Comparison of ENCODE assay signal across 20 cellular contexts in genomic region chr4:17667253-17667652, GRCh38. TPM values are rescaled to one million over a fixed set of nuclear protein-coding genes. Genes with fewer than 3 reads are reported as not detected.
DNase-seq lines count a peak whose midpoint lies in the region; FAIRE-seq and TF ChIP-seq lines count a peak whose summit lies in the region.
"Had no signal": no experiment of that assay in that cellular context is flagged by ENCODE, and none has a peak within 500 bp of the region (broad histone marks: within the 10 kb centered on the region; RNA-seq: fewer than 3 reads in every experiment).

No MANE protein-coding gene starts in this region.

- no TSS peak for BruUV-seq in Caco-2 (replicated peaks; lab: Mats Ljungman, UMichigan)

- POLR2A ChIA-PET in Caco-2 (lab: Charles Lee) = no interaction called here

- no peaks in the 10 kb centered on the region for H3K79me2 ChIP-seq in DOHH2 (ENCODE audit: control insufficient read depth, low read length)
- H3K79me2 ChIP-seq in OCI-LY3 (ENCODE audit: low read length) = no peaks in the 10 kb centered on the region

- H3K27ac ChIP-seq in BLaER1 treated with 17β-estradiol and CSF1 and Interleukin-3, amounts not matched to agents 10 nM and 100 nM = peak overlapping the region in 2 of 11 experiments; percentile 1 to 7; a peak in 3 of 22 replicates
- H3K27ac ChIP-seq in DOHH2 (ENCODE audit: low read depth, low read length) = no peak overlapping the region
- peak overlapping the region; percentile 55 for H3K27ac ChIP-seq in OCI-LY3 (ENCODE audit: low read length)
- H3K27ac ChIP-seq: GM23248, PC-9, SJCRH30 had no signal

- no peak for FAIRE-seq in frontal cortex (lab: Jason Lieb, UNC)

- intact Hi-C loops in Caco-2 (cut with micrococcal nuclease; ENCODE audit: unreplicated experiment) = no loop called here

- peaks cover 15% of the 10 kb centered on the region for H3F3A ChIP-seq in DOHH2 (ENCODE audit: control insufficient read depth, insufficient read depth)

- CTCF ChIA-PET in Caco-2 (lab: Charles Lee) = no interaction called here

- H3K9ac ChIP-seq in BLaER1 treated with 17β-estradiol and CSF1 and Interleukin-3, amounts not matched to agents 10 nM and 100 nM = no peak overlapping the region
- no peak overlapping the region for H3K9ac ChIP-seq in OCI-LY3 (ENCODE audit: low read length)
- H3K9ac ChIP-seq: GM23248 had no signal

- no peaks in the 10 kb centered on the region for H4K20me1 ChIP-seq in BLaER1 treated with 17β-estradiol and CSF1 and Interleukin-3, amounts not matched to agents 10 nM and 100 nM
- no peaks in the 10 kb centered on the region for H4K20me1 ChIP-seq in DOHH2 (ENCODE audit: control insufficient read depth, insufficient read depth, low read depth, low read length)
- no peaks in the 10 kb centered on the region for H4K20me1 ChIP-seq in OCI-LY3 (ENCODE audit: insufficient read depth, low read length)

- H3K4me1 Mint-ChIP-seq in osteocyte (ENCODE audit: unreplicated experiment) = no peaks in the 10 kb centered on the region
- no peaks in the 10 kb centered on the region for H3K4me1 Mint-ChIP-seq in Caco-2 (ENCODE audit: low read depth, unreplicated experiment)

- TF ChIP-seq CTCF in DOHH2 (IDR thresholded peaks at IDR 0.05; ENCODE audit: low read depth, low read length, poor library complexity, severe bottlenecking) (no peak), OCI-LY3 (IDR thresholded peaks at IDR 0.05; ENCODE audit: low read depth, low read length) (no peak), osteocyte (IDR thresholded peaks at IDR 0.05) (no peak), Caco-2 (IDR thresholded peaks at IDR 0.05; ENCODE audit: insufficient read depth in 1 of 2, low read depth in 1 of 2, low read length in 1 of 2, severe bottlenecking in 1 of 2, unreplicated experiment in 1 of 2) (no peak)

- peaks cover 6 to 19% (median 12%) of the 10 kb centered on the region in 11 experiments; a peak in 16 of 22 replicates for H3K9me3 ChIP-seq in BLaER1 treated with 17β-estradiol and CSF1 and Interleukin-3, amounts not matched to agents 10 nM and 100 nM (replicated peaks in 1 of 11)
- H3K9me3 ChIP-seq in DOHH2 (ENCODE audit: control insufficient read depth, insufficient read depth, low read length) (no peaks in the 10 kb centered on the region), OCI-LY3 (ENCODE audit: insufficient read depth, low read length) (no peaks in the 10 kb centered on the region; the same call in 1 of the 2 replicates), Caco-2 (no peaks in the 10 kb centered on the region)
- H3K9me3 ChIP-seq: SJCRH30 had no signal

- no peak overlapping the region for H3K4me3 ChIP-seq in BLaER1 treated with 17β-estradiol and CSF1 and Interleukin-3, amounts not matched to agents 10 nM and 100 nM
- peak overlapping the region; percentile 37 for H3K4me3 ChIP-seq in DOHH2 (ENCODE audit: low read length)
- peak overlapping the region; percentile 18; the same call in 1 of the 2 replicates for H3K4me3 ChIP-seq in OCI-LY3 (ENCODE audit: low read length)
- no peak overlapping the region for H3K4me3 ChIP-seq in Caco-2 (ENCODE audit: low read depth, low read length)
- H3K4me3 ChIP-seq: GM23248, PC-9, SJCRH30 had no signal

- H3K9me3 Mint-ChIP-seq in osteocyte (ENCODE audit: unreplicated experiment) = no peaks in the 10 kb centered on the region
- peaks cover 10% of the 10 kb centered on the region for H3K9me3 Mint-ChIP-seq in Caco-2 (ENCODE audit: unreplicated experiment)

- H3K4me1 ChIP-seq in BLaER1 treated with 17β-estradiol and CSF1 and Interleukin-3, amounts not matched to agents 10 nM and 100 nM = peaks cover 47 to 62% (median 57%) of the 10 kb centered on the region in 10 experiments
- H3K4me1 ChIP-seq in DOHH2 (ENCODE audit: control insufficient read depth, low read length) (peaks cover 38% of the 10 kb centered on the region), OCI-LY3 (ENCODE audit: low read length) (peaks cover 46% of the 10 kb centered on the region), Caco-2 (no peaks in the 10 kb centered on the region)
- H3K4me1 ChIP-seq: SJCRH30 had no signal

- H3K36me3 ChIP-seq in BLaER1 treated with 17β-estradiol and CSF1 and Interleukin-3, amounts not matched to agents 10 nM and 100 nM = no peaks in the 10 kb centered on the region
- no peaks in the 10 kb centered on the region for H3K36me3 ChIP-seq in DOHH2 (ENCODE audit: control insufficient read depth, low read length)
- peaks cover 2% of the 10 kb centered on the region for H3K36me3 ChIP-seq in OCI-LY3 (replicated peaks; ENCODE audit: low read depth, low read length)
- no peaks in the 10 kb centered on the region for H3K36me3 ChIP-seq in Caco-2 (ENCODE audit: control insufficient read depth, insufficient read depth, low read length)
- H3K36me3 ChIP-seq: SJCRH30 had no signal

- H3K27ac Mint-ChIP-seq in osteocyte (ENCODE audit: unreplicated experiment) (no peak overlapping the region), Caco-2 (ENCODE audit: unreplicated experiment) (no peak overlapping the region)
- H3K27ac Mint-ChIP-seq: CD4-positive, alpha-beta T cell; H9 had no signal

- H3K4me3 Mint-ChIP-seq in osteocyte (ENCODE audit: unreplicated experiment) (no peak overlapping the region), Caco-2 (ENCODE audit: unreplicated experiment) (no peak overlapping the region)
- H3K4me3 Mint-ChIP-seq: CD4-positive, alpha-beta T cell; H9 had no signal

- DNase-seq in osteocyte (ENCODE audit: extremely low spot score, unreplicated experiment) (peak; percentile 40), cerebellum (ENCODE audit: low spot score) (no peak), frontal cortex (ENCODE audit: low spot score in 2 of 2) (no peak), NCI-H1694 (lab: John Stamatoyannopoulos, UW) (no peak), Caco-2 (no peak)
- DNase-seq: CD4-positive, alpha-beta T cell; COR-L47; DND-41; GM23248; H9; KBM-7; NCI-H1048; NCI-H1694 treated with DMSO at 0.1 percent for 48 hours; NCI-H2171 treated with DMSO at 0.1 percent for 48 hours; NCI-H524; PC-9; SJCRH30 had no signal

- H3K4me2 ChIP-seq in BLaER1 treated with 17β-estradiol and CSF1 and Interleukin-3, amounts not matched to agents 10 nM and 100 nM = peak overlapping the region; percentile 37 to 82 (median 58)
- H3K4me2 ChIP-seq in DOHH2 (ENCODE audit: low read length) = peak overlapping the region; percentile 56
- peak overlapping the region; percentile 56 for H3K4me2 ChIP-seq in OCI-LY3 (ENCODE audit: low read length)
- H3K4me2 ChIP-seq: PC-9 had no signal

- H3K36me3 Mint-ChIP-seq in osteocyte (ENCODE audit: unreplicated experiment) (no peaks in the 10 kb centered on the region), Caco-2 (ENCODE audit: insufficient read depth, unreplicated experiment) (no peaks in the 10 kb centered on the region)

- no peak overlapping the region for H2AFZ ChIP-seq in OCI-LY3 (ENCODE audit: low read depth, low read length)
- H2AFZ ChIP-seq: GM23248, PC-9 had no signal

- peaks cover 17% of the 10 kb centered on the region for H3K27me3 Mint-ChIP-seq in osteocyte (ENCODE audit: unreplicated experiment)
- H3K27me3 Mint-ChIP-seq in Caco-2 (ENCODE audit: insufficient read depth, unreplicated experiment) = peaks cover 9% of the 10 kb centered on the region

- no peaks in the 10 kb centered on the region for H3K27me3 ChIP-seq in BLaER1 treated with 17β-estradiol and CSF1 and Interleukin-3, amounts not matched to agents 10 nM and 100 nM
- peaks cover 19% of the 10 kb centered on the region for H3K27me3 ChIP-seq in DOHH2 (ENCODE audit: control insufficient read depth, low read length)
- no peaks in the 10 kb centered on the region for H3K27me3 ChIP-seq in OCI-LY3 (ENCODE audit: low read depth, low read length)
- no peaks in the 10 kb centered on the region for H3K27me3 ChIP-seq in Caco-2 (replicated peaks; ENCODE audit: control insufficient read depth, insufficient read depth, low read length)
- H3K27me3 ChIP-seq: SJCRH30 had no signal

- H3K9me2 ChIP-seq in DOHH2 (replicated peaks; ENCODE audit: control insufficient read depth, low read length) = no peaks in the 10 kb centered on the region

RNA-seq across cellular contexts. Expression of gene MED28, which starts 52.8 kb away (rescaled TPM):
- 45.8 and 46.2 TPM in 2 replicates for total RNA-seq in osteocyte
- total RNA-seq in cerebellum = 52.0 TPM
- 26.5 TPM for total RNA-seq in frontal cortex
- total RNA-seq in Caco-2 (2022) = 60.5 and 68.0 TPM in 2 replicates

Comparison
In these comparisons a context has a peak if more than half of its experiments do, and no peak if none do; other contexts are left out.
1. H3K4me3 ChIP-seq: peak in DOHH2 (single experiment) and OCI-LY3 (single experiment); none in BLaER1 treated with 17β-estradiol and CSF1 and Interleukin-3, amounts not matched to agents 10 nM and 100 nM (0 of 10) and Caco-2 (single experiment).
2. Peak in every context shown above with its lines, with median percentiles within 50 percentile points of each other: H3K4me2 ChIP-seq.